16 cellular contexts compared by ENCODE assay signal in genomic region chr19:38879400-38879751, GRCh38. TPM values are rescaled to one million over a fixed set of nuclear protein-coding genes. Genes with fewer than 3 reads are reported as not detected.
DNase-seq lines count a peak whose midpoint lies in the region; ATAC-seq and TF ChIP-seq lines count a peak whose summit lies in the region.
"Had no signal": no experiment of that assay in that cellular context is flagged by ENCODE, and none has a peak within 500 bp of the region (broad histone marks: within the 10 kb centered on the region; RNA-seq: fewer than 3 reads in every experiment).

No MANE protein-coding gene starts in this region.

- no peaks in the 10 kb centered on the region for H3K27me3 Mint-ChIP-seq in activated naive CD8-positive, alpha-beta T cell
- no peaks in the 10 kb centered on the region for H3K27me3 Mint-ChIP-seq in activated naive CD8-positive, alpha-beta T cell treated with anti-CD3 and anti-CD28 coated beads for 36 hours
- no peaks in the 10 kb centered on the region for H3K27me3 Mint-ChIP-seq in effector memory CD8-positive, alpha-beta T cell
- H3K27me3 Mint-ChIP-seq in stimulated activated naive B cell treated with anti-CD40 and anti-IgM and Interleukin-4, amounts not matched to agents 10 μg/mL and 1 μg/mL and 100 μg/mL, for 72 hours = no peaks in the 10 kb centered on the region

- peaks cover 7% of the 10 kb centered on the region; the same call in 1 of the 2 replicates for H3K4me1 ChIP-seq in Panc1 (ENCODE audit: control insufficient read depth, insufficient read depth, low read length)

- no peaks in the 10 kb centered on the region for H3K36me3 Mint-ChIP-seq in activated naive CD8-positive, alpha-beta T cell
- H3K36me3 Mint-ChIP-seq in activated naive CD8-positive, alpha-beta T cell treated with anti-CD3 and anti-CD28 coated beads for 36 hours = peaks cover 2% of the 10 kb centered on the region
- peaks cover 48% of the 10 kb centered on the region for H3K36me3 Mint-ChIP-seq in effector memory CD8-positive, alpha-beta T cell (ENCODE audit: insufficient read depth)
- H3K36me3 Mint-ChIP-seq in stimulated activated naive B cell treated with anti-CD40 and anti-IgM and Interleukin-4, amounts not matched to agents 10 μg/mL and 1 μg/mL and 100 μg/mL, for 72 hours = peaks cover 22 to 34% of the 10 kb centered on the region in 2 donors
- H3K36me3 Mint-ChIP-seq: WTC11 had no signal

- no peak overlapping the region for H3K4me3 Mint-ChIP-seq in activated naive CD8-positive, alpha-beta T cell
- H3K4me3 Mint-ChIP-seq in activated naive CD8-positive, alpha-beta T cell treated with anti-CD3 and anti-CD28 coated beads for 36 hours = no peak overlapping the region
- no peak overlapping the region for H3K4me3 Mint-ChIP-seq in effector memory CD8-positive, alpha-beta T cell
- no peak overlapping the region for H3K4me3 Mint-ChIP-seq in stimulated activated naive B cell treated with anti-CD40 and anti-IgM and Interleukin-4, amounts not matched to agents 10 μg/mL and 1 μg/mL and 100 μg/mL, for 72 hours
- H3K4me3 Mint-ChIP-seq: WTC11 had no signal

- intact Hi-C loops in Panc1 (cut with micrococcal nuclease; ENCODE audit: unreplicated experiment) = no loop called here

- no TSS peak for BruUV-seq in Panc1 (replicated peaks; lab: Mats Ljungman, UMichigan)

- peaks cover 26% of the 10 kb centered on the region for H3K4me1 Mint-ChIP-seq in activated naive CD8-positive, alpha-beta T cell (ENCODE audit: low read depth)
- H3K4me1 Mint-ChIP-seq in activated naive CD8-positive, alpha-beta T cell treated with anti-CD3 and anti-CD28 coated beads for 36 hours = peaks cover 24% of the 10 kb centered on the region
- H3K4me1 Mint-ChIP-seq in effector memory CD8-positive, alpha-beta T cell (ENCODE audit: low read depth in 2 of 2) = peaks cover 24 to 35% of the 10 kb centered on the region in 2 donors
- peaks cover 27 to 49% of the 10 kb centered on the region in 2 donors for H3K4me1 Mint-ChIP-seq in stimulated activated naive B cell treated with anti-CD40 and anti-IgM and Interleukin-4, amounts not matched to agents 10 μg/mL and 1 μg/mL and 100 μg/mL, for 72 hours

- POLR2A ChIA-PET in Panc1 (lab: Charles Lee) = interaction anchor here (0.5 to 1.1 kb wide), 3 partner anchors 9 to 518 kb away, joined by 3 to 4 read pairs (median 3); no protein-coding TSS in a partner anchor

- peak overlapping the region; percentile 96 for H3K27ac Mint-ChIP-seq in activated naive CD8-positive, alpha-beta T cell
- H3K27ac Mint-ChIP-seq in activated naive CD8-positive, alpha-beta T cell treated with anti-CD3 and anti-CD28 coated beads for 36 hours = no peak overlapping the region
- peak overlapping the region; percentile 98 for H3K27ac Mint-ChIP-seq in effector memory CD8-positive, alpha-beta T cell
- H3K27ac Mint-ChIP-seq in stimulated activated naive B cell treated with anti-CD40 and anti-IgM and Interleukin-4, amounts not matched to agents 10 μg/mL and 1 μg/mL and 100 μg/mL, for 72 hours = peak overlapping the region; percentile 99
- H3K27ac Mint-ChIP-seq: WTC11 had no signal

- H3K9me3 ChIP-seq in Panc1 (ENCODE audit: control insufficient read depth, insufficient read depth, low read depth, low read length) = no peaks in the 10 kb centered on the region
- H3K9me3 ChIP-seq: mucosa of descending colon, pancreas, thyroid gland had no signal

- H3K27ac ChIP-seq in Panc1 (ENCODE audit: low read length) = no peak overlapping the region
- H3K27ac ChIP-seq: PC-9 had no signal

- no peaks in the 10 kb centered on the region for H3K36me3 ChIP-seq in Panc1 (ENCODE audit: control insufficient read depth, insufficient read depth, low read length)
- H3K36me3 ChIP-seq: pancreas had no signal

- H3K9me3 Mint-ChIP-seq in activated naive CD8-positive, alpha-beta T cell (ENCODE audit: low read depth) = no peaks in the 10 kb centered on the region
- no peaks in the 10 kb centered on the region for H3K9me3 Mint-ChIP-seq in activated naive CD8-positive, alpha-beta T cell treated with anti-CD3 and anti-CD28 coated beads for 36 hours
- H3K9me3 Mint-ChIP-seq in effector memory CD8-positive, alpha-beta T cell = no peaks in the 10 kb centered on the region
- no peaks in the 10 kb centered on the region for H3K9me3 Mint-ChIP-seq in stimulated activated naive B cell treated with anti-CD40 and anti-IgM and Interleukin-4, amounts not matched to agents 10 μg/mL and 1 μg/mL and 100 μg/mL, for 72 hours
- H3K9me3 Mint-ChIP-seq: WTC11 had no signal

- TF ChIP-seq CTCF in Panc1 (IDR thresholded peaks at IDR 0.05) = no peak

- in situ Hi-C loops in Panc1 (cut with HindIII; ENCODE audit: low pct_unique_long_range_greater_than_20kb, low sequenced_read_pairs) = no loop called here

- no peaks in the 10 kb centered on the region for H3K27me3 ChIP-seq in Panc1 (ENCODE audit: control insufficient read depth, insufficient read depth, low read length)
- H3K27me3 ChIP-seq: pancreas, thyroid gland had no signal

- H3K4me3 ChIP-seq in Panc1 (ENCODE audit: low read depth in 2 of 2, low read length in 2 of 2) = no peak overlapping the region
- H3K4me3 ChIP-seq: mucosa of descending colon, pancreas, PC-9, thyroid gland had no signal

- peak; percentile 10 for ATAC-seq in Panc1
- no peak for ATAC-seq in effector memory CD8-positive, alpha-beta T cell (replicated peaks)
- ATAC-seq in stimulated activated naive B cell treated with anti-CD40 and anti-IgM and Interleukin-4, amounts not matched to agents 10 μg/mL and 1 μg/mL and 100 μg/mL, for 72 hours (replicated peaks) = no peak
- ATAC-seq: left colon, mucosa of descending colon, pancreas, WTC11 had no signal

- DNase-seq in activated naive CD8-positive, alpha-beta T cell treated with anti-CD3 and anti-CD28 coated beads for 36 hours = no peak
- no peak for DNase-seq in Panc1 (ENCODE audit: low read depth, low spot score)
- DNase-seq in effector memory CD8-positive, alpha-beta T cell = no peak
- no peak for DNase-seq in stimulated activated naive B cell treated with anti-CD40 and anti-IgM and Interleukin-4, amounts not matched to agents 10 μg/mL and 1 μg/mL and 100 μg/mL, for 72 hours
- no peak for DNase-seq in NCI-H510A (lab: John Stamatoyannopoulos, UW)
- no peak for DNase-seq in Ammon's horn (ENCODE audit: low spot score)
- DNase-seq in medulla oblongata (ENCODE audit: extremely low spot score) = no peak
- DNase-seq: left colon, mucosa of descending colon, NCI-H2029 treated with DMSO at 0.1 percent for 48 hours, NCI-H526 treated with DMSO at 0.1 percent for 48 hours, PC-9, thyroid gland had no signal

- CTCF ChIA-PET in Panc1 (lab: Charles Lee) = interaction anchor here (0.5 to 4.9 kb wide), 3 partner anchors 8 to 477 kb away, joined by 3 to 27 read pairs (median 5); partner anchors contain the start of gene FAM98C

RNA-seq across cellular contexts. Expression of gene RINL, which starts 1.3 kb away (rescaled TPM):
- total RNA-seq in activated naive CD8-positive, alpha-beta T cell treated with anti-CD3 and anti-CD28 coated beads for 36 hours = 10 to 100 TPM; 74.0 to 75.0 TPM
- total RNA-seq in Panc1 (2021; ENCODE audit: unreplicated experiment) = 1.3 TPM
- polyA plus RNA-seq in Panc1 (2012; ENCODE audit: insufficient read length) = 1.6 TPM

RNA-seq across cellular contexts. Expression of gene SIRT2, which starts 20.0 kb away (rescaled TPM):
- total RNA-seq in activated naive CD8-positive, alpha-beta T cell treated with anti-CD3 and anti-CD28 coated beads for 36 hours = 10 to 100 TPM; 19.4 to 21.2 TPM
- 162 TPM for total RNA-seq in Panc1 (2021; ENCODE audit: unreplicated experiment)
- polyA plus RNA-seq in Panc1 (2012; ENCODE audit: insufficient read length) = 240 TPM

RNA-seq across cellular contexts. Expression of gene NFKBIB, which starts 20.4 kb away (rescaled TPM):
- total RNA-seq in activated naive CD8-positive, alpha-beta T cell treated with anti-CD3 and anti-CD28 coated beads for 36 hours = 10 to 100 TPM; 85.7 to 86.2 TPM
- 185 TPM for total RNA-seq in Panc1 (2021; ENCODE audit: unreplicated experiment)
- 222 TPM for polyA plus RNA-seq in Panc1 (2012; ENCODE audit: insufficient read length)

RNA-seq across cellular contexts. Expression of gene HNRNPL, which starts 29.6 kb away (rescaled TPM):
- total RNA-seq in activated naive CD8-positive, alpha-beta T cell treated with anti-CD3 and anti-CD28 coated beads for 36 hours = 100 to 1,000 TPM; 723 to 728 TPM
- total RNA-seq in Panc1 (2021; ENCODE audit: unreplicated experiment) = 749 TPM
- polyA plus RNA-seq in Panc1 (2012; ENCODE audit: insufficient read length) = 460 TPM

RNA-seq across cellular contexts. Expression of gene CCER2, which starts 32.6 kb away (rescaled TPM):
- total RNA-seq in activated naive CD8-positive, alpha-beta T cell treated with anti-CD3 and anti-CD28 coated beads for 36 hours = 1 to 10 TPM in 1 of 2 experiments, under 1 TPM in 1; 0.96 to 1.5 TPM
- 1.3 TPM for total RNA-seq in Panc1 (2021; ENCODE audit: unreplicated experiment)
- polyA plus RNA-seq in Panc1 (2012; ENCODE audit: insufficient read length) = 2.1 TPM

Comparison
In these comparisons a context has a peak if more than half of its experiments do, and no peak if none do; other contexts are left out.
1. RNA of gene RINL, which starts 1.3 kb away (total RNA-seq): 74.0 to 75.0 TPM in activated naive CD8-positive, alpha-beta T cell treated with anti-CD3 and anti-CD28 coated beads for 36 hours; 1.3 TPM in Panc1 (single experiment); every median in the first group is over 10 times any median in the second.